In genomic region chr18:58858591-58859468, GRCh38 we compare ENCODE assay signal across 11 cellular contexts. TPM values are rescaled to one million over a fixed set of nuclear protein-coding genes. Genes with fewer than 3 reads are reported as not detected.
DNase-seq lines count a peak whose midpoint lies in the region; ATAC-seq and TF ChIP-seq lines count a peak whose summit lies in the region.
"Had no signal": no experiment of that assay in that cellular context is flagged by ENCODE, and none has a peak within 500 bp of the region (broad histone marks: within the 10 kb centered on the region; RNA-seq: fewer than 3 reads in every experiment).

No MANE protein-coding gene starts in this region.

- no peaks in the 10 kb centered on the region for H3K9me3 Mint-ChIP-seq in dendritic cell treated with granulocyte-macrophage colony-stimulating factor and Interleukin-4, amounts not matched to agents 40 ng/mL and 50 ng/mL, for 4 days
- H3K9me3 Mint-ChIP-seq: CD8-positive, alpha-beta T cell had no signal

- TF ChIP-seq CTCF in lower lobe of right lung (IDR thresholded peaks at IDR 0.05) (no peak), suprapubic skin (IDR thresholded peaks at IDR 0.05) (no peak)

- H3K27ac Mint-ChIP-seq in dendritic cell treated with granulocyte-macrophage colony-stimulating factor and Interleukin-4, amounts not matched to agents 40 ng/mL and 50 ng/mL, for 4 days, result peak overlapping the region; percentile 5
- H3K27ac Mint-ChIP-seq: activated CD8-positive, alpha-beta T cell treated with anti-CD3 and anti-CD28 coated beads, Interleukin-2, amount 10 ng/mL, durations not matched to agents 7 days and 5 days; CD8-positive, alpha-beta T cell had no signal

- no peaks in the 10 kb centered on the region for H3K36me3 Mint-ChIP-seq in dendritic cell treated with granulocyte-macrophage colony-stimulating factor and Interleukin-4, amounts not matched to agents 40 ng/mL and 50 ng/mL, for 4 days (ENCODE audit: low read depth)
- H3K36me3 Mint-ChIP-seq: CD8-positive, alpha-beta T cell had no signal

- TF ChIP-seq POLR2A in suprapubic skin (IDR thresholded peaks at IDR 0.05), result no peak

- H3K4me3 Mint-ChIP-seq in dendritic cell treated with granulocyte-macrophage colony-stimulating factor and Interleukin-4, amounts not matched to agents 40 ng/mL and 50 ng/mL, for 4 days, result peak overlapping the region; percentile 7
- H3K4me3 Mint-ChIP-seq: activated CD8-positive, alpha-beta T cell treated with anti-CD3 and anti-CD28 coated beads, Interleukin-2, amount 10 ng/mL, durations not matched to agents 7 days and 5 days; CD8-positive, alpha-beta T cell had no signal

- H3K27me3 ChIP-seq in HUES64 (ENCODE audit: insufficient read depth, low read length), result no peaks in the 10 kb centered on the region
- H3K27me3 ChIP-seq in lower lobe of right lung (ENCODE audit: low read depth), result no peaks in the 10 kb centered on the region
- H3K27me3 ChIP-seq in suprapubic skin, result no peaks in the 10 kb centered on the region

- H3K9me3 ChIP-seq in HUES64 (ENCODE audit: insufficient read depth, low read depth, low read length) (no peaks in the 10 kb centered on the region), lower lobe of right lung (no peaks in the 10 kb centered on the region), suprapubic skin (no peaks in the 10 kb centered on the region)
- H3K9me3 ChIP-seq: SK-N-SH had no signal

- no peak overlapping the region for H3K9ac ChIP-seq in HUES64 (ENCODE audit: low read depth, low read length)
- H3K9ac ChIP-seq: SK-N-SH had no signal

- peak overlapping the region; percentile 97; the same call in 1 of the 2 replicates for H3K27ac ChIP-seq in HUES64 (ENCODE audit: low read depth, low read length)
- no peak overlapping the region for H3K27ac ChIP-seq in lower lobe of right lung
- peak overlapping the region; percentile 25 for H3K27ac ChIP-seq in suprapubic skin

- WGBS in HUES64, result 91% methylated on average over 11 of the region's 11 CpGs
- 51% methylated on average over 11 of the region's 11 CpGs for WGBS in suprapubic skin

- peaks cover 29% of the 10 kb centered on the region for H3K27me3 Mint-ChIP-seq in dendritic cell treated with granulocyte-macrophage colony-stimulating factor and Interleukin-4, amounts not matched to agents 40 ng/mL and 50 ng/mL, for 4 days

- H3K4me1 ChIP-seq in HUES64 (ENCODE audit: insufficient read depth, low read length) (peaks cover 42% of the 10 kb centered on the region), lower lobe of right lung (peaks cover 37% of the 10 kb centered on the region), suprapubic skin (peaks cover 41% of the 10 kb centered on the region)

- peaks cover 20% of the 10 kb centered on the region for H3K4me1 Mint-ChIP-seq in dendritic cell treated with granulocyte-macrophage colony-stimulating factor and Interleukin-4, amounts not matched to agents 40 ng/mL and 50 ng/mL, for 4 days (ENCODE audit: low read depth)

- ATAC-seq in lower lobe of right lung (peak; percentile 37 to 67), GM21576 (IDR thresholded peaks at IDR 0.05; ENCODE audit: unreplicated experiment) (no peak), HG02973 (IDR thresholded peaks at IDR 0.05; ENCODE audit: unreplicated experiment) (no peak)
- ATAC-seq: activated CD8-positive, alpha-beta T cell treated with anti-CD3 and anti-CD28 coated beads, Interleukin-2, amount 10 ng/mL, durations not matched to agents 7 days and 5 days; CD8-positive, alpha-beta T cell had no signal

- TF ChIP-seq EP300 in suprapubic skin (IDR thresholded peaks at IDR 0.05), result no peak

- no peak overlapping the region for H3K4me3 ChIP-seq in HUES64 (ENCODE audit: low read length)
- H3K4me3 ChIP-seq in lower lobe of right lung, result no peak overlapping the region
- no peak overlapping the region for H3K4me3 ChIP-seq in suprapubic skin

- intact Hi-C loops in dendritic cell treated with granulocyte-macrophage colony-stimulating factor and Interleukin-4, amounts not matched to agents 40 ng/mL and 50 ng/mL, for 4 days (cut with micrococcal nuclease), result no loop called here
- intact Hi-C loops in lower lobe of right lung (cut with DNase I), result no loop called here

- H3K36me3 ChIP-seq in HUES64 (ENCODE audit: insufficient read depth, low read length) (no peaks in the 10 kb centered on the region), lower lobe of right lung (no peaks in the 10 kb centered on the region), suprapubic skin (no peaks in the 10 kb centered on the region)

- DNase-seq in lower lobe of right lung (no peak), suprapubic skin (ENCODE audit: low spot score in 2 of 2) (peak in 1 of 2 donors; percentile 77), glomerular visceral epithelial cell (ENCODE audit: extremely low spot score) (no peak), NCI-H2227 treated with DMSO at 0.1 percent for 48 hours (lab: John Stamatoyannopoulos, UW) (no peak)
- DNase-seq: activated CD8-positive, alpha-beta T cell treated with anti-CD3 and anti-CD28 coated beads, Interleukin-2, amount 10 ng/mL, durations not matched to agents 7 days and 5 days; CD8-positive, alpha-beta T cell; SK-N-SH had no signal

RNA-seq across cellular contexts. Expression of gene ZNF532, which starts 5.8 kb away (rescaled TPM):
- 106 TPM for polyA plus RNA-seq in HUES64 (2013, experiment 1 of 2)
- 100 TPM for polyA plus RNA-seq in HUES64 (2013, experiment 2 of 2)
- total RNA-seq in lower lobe of right lung (54.0 TPM), suprapubic skin (10 to 100 TPM; 31.1 to 58.5 (median 51.7) TPM)

Comparison
In these comparisons a context has a peak if more than half of its experiments do, and no peak if none do; other contexts are left out.
1. ATAC-seq: peak in lower lobe of right lung (2 of 2); none in GM21576 (single experiment) and HG02973 (single experiment).